In genomic region chrX:21479695-21480280, GRCh38 we compare ENCODE assay signal across 8 cellular contexts.
DNase-seq lines count a peak whose midpoint lies in the region; ATAC-seq and TF ChIP-seq lines count a peak whose summit lies in the region.

No MANE protein-coding gene starts in this region.

- no peaks in the 10 kb centered on the region for H3K4me1 ChIP-seq in tibial artery

- no peak overlapping the region for H3K27ac ChIP-seq in tibial artery

- no peaks in the 10 kb centered on the region for H3K27me3 ChIP-seq in tibial artery

- H3K36me3 ChIP-seq in tibial artery: no peaks in the 10 kb centered on the region

- no peak overlapping the region for H3K4me3 ChIP-seq in tibial artery

- intact Hi-C loops in tibial artery (cut with DNase I; ENCODE audit: low total_unique reads): no loop called here

- no peaks in the 10 kb centered on the region for H3K9me3 ChIP-seq in tibial artery

- ATAC-seq in GM18870 (IDR thresholded peaks at IDR 0.05; ENCODE audit: unreplicated experiment) (peak; percentile 97), HG03064 (IDR thresholded peaks at IDR 0.05; ENCODE audit: low read depth, unreplicated experiment) (peak; percentile 67), HG03095 (IDR thresholded peaks at IDR 0.05; ENCODE audit: unreplicated experiment) (no peak)

- peak; percentile 32 to 54 for TF ChIP-seq CTCF in tibial artery (IDR thresholded peaks at IDR 0.05)

- DNase-seq in D341Med (ENCODE audit: low spot score) (peak; percentile 28), NCI-H2171 treated with DMSO at 0.1 percent for 48 hours (lab: John Stamatoyannopoulos, UW) (peak; percentile 38), amniotic stem cell (lab: John Stamatoyannopoulos, UW) (peak; percentile 14), iris pigment epithelial cell (ENCODE audit: low read depth) (peak; percentile 58), tibial artery (no peak)

Comparison
In these comparisons a context has a peak if more than half of its experiments do, and no peak if none do; other contexts are left out.
1. DNase-seq: peak in D341Med (single experiment), NCI-H2171 treated with DMSO at 0.1 percent for 48 hours (single experiment), amniotic stem cell (single experiment) and iris pigment epithelial cell (single experiment); none in tibial artery (0 of 2).